ENCODE assay signal across 31 cellular contexts in the genomic region with DNA sequence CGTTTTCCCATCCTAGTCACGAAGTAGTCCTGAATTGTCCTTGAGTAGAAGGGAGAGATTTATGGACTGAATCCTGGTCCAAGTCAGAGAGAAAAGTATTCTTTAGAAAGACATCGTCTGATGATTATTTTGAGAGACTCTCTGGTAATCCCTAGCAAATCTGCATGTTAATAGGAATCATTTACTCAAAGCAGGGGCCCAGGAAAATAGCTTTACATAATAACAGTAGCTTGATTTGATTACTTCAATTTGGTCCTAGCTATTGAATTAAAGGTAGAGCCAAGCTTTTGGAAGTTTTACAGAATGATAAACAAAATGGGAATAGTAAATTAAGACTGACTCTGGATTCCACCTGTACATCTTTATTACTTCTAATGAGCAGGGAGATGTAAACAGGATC.
"Had no signal": no experiment of that assay in that cellular context is flagged by ENCODE, and none has a peak within 500 bp of the region (broad histone marks: within the 10 kb centered on the region; RNA-seq: fewer than 3 reads in every experiment).

No MANE protein-coding gene starts in this region.

- H3K36me3 Mint-ChIP-seq: activated naive CD4-positive, alpha-beta T cell treated with anti-CD3 and anti-CD28 coated beads, Interleukin-2, amount 50 U/mL, for 24 hours; activated naive CD8-positive, alpha-beta T cell treated with anti-CD3 and anti-CD28 coated beads, Interleukin-2, amount 10 ng/mL, durations not matched to agents 7 days and 5 days had no signal

- H3K9ac ChIP-seq: KMS-11 had no signal

- H3K27ac Mint-ChIP-seq: activated CD4-positive, alpha-beta T cell treated with anti-CD3 and anti-CD28 coated beads for 36 hours; activated CD4-positive, alpha-beta T cell treated with anti-CD3 and anti-CD28 coated beads, Interleukin-2, amount 10 ng/mL, durations not matched to agents 7 days and 5 days; activated CD8-positive, alpha-beta T cell treated with anti-CD3 and anti-CD28 coated beads, Interleukin-2, amount 10 ng/mL, durations not matched to agents 7 days and 5 days; activated naive CD4-positive, alpha-beta T cell treated with anti-CD3 and anti-CD28 coated beads, Interleukin-2, amount 50 U/mL, for 24 hours; activated naive CD8-positive, alpha-beta T cell treated with anti-CD3 and anti-CD28 coated beads, Interleukin-2, amount 10 ng/mL, durations not matched to agents 7 days and 5 days; activated T-cell treated with anti-CD3 and anti-CD28 coated beads, Interleukin-2, amount 50 U/mL, for 24 hours; activated T-helper 2 cell treated with anti-CD3 and anti-CD28 coated beads, Interferon-gamma antibody, Interleukin-2, Interleukin-4, amounts not matched to agents 10 μg/mL and 5 μg/mL and 100 μg/mL, durations not matched to agents 14 hours and 24 hours and 36 hours had no signal

- H3K4me3 Mint-ChIP-seq: activated CD4-positive, alpha-beta T cell treated with anti-CD3 and anti-CD28 coated beads for 36 hours; activated CD4-positive, alpha-beta T cell treated with anti-CD3 and anti-CD28 coated beads, Interleukin-2, amount 10 ng/mL, durations not matched to agents 7 days and 5 days; activated CD8-positive, alpha-beta T cell treated with anti-CD3 and anti-CD28 coated beads, Interleukin-2, amount 10 ng/mL, durations not matched to agents 7 days and 5 days; activated naive CD4-positive, alpha-beta T cell treated with anti-CD3 and anti-CD28 coated beads, Interleukin-2, amount 50 U/mL, for 24 hours; activated naive CD8-positive, alpha-beta T cell treated with anti-CD3 and anti-CD28 coated beads, Interleukin-2, amount 10 ng/mL, durations not matched to agents 7 days and 5 days; activated T-cell treated with anti-CD3 and anti-CD28 coated beads, Interleukin-2, amount 50 U/mL, for 24 hours had no signal

- H3K9me3 Mint-ChIP-seq: activated CD4-positive, alpha-beta T cell treated with anti-CD3 and anti-CD28 coated beads, Interleukin-2, amount 10 ng/mL, durations not matched to agents 7 days and 5 days; activated naive CD4-positive, alpha-beta T cell treated with anti-CD3 and anti-CD28 coated beads, Interleukin-2, amount 50 U/mL, for 24 hours; activated naive CD8-positive, alpha-beta T cell treated with anti-CD3 and anti-CD28 coated beads, Interleukin-2, amount 10 ng/mL, durations not matched to agents 7 days and 5 days; activated T-cell treated with anti-CD3 and anti-CD28 coated beads, Interleukin-2, amount 50 U/mL, for 24 hours; activated T-helper 2 cell treated with anti-CD3 and anti-CD28 coated beads, Interferon-gamma antibody, Interleukin-2, Interleukin-4, amounts not matched to agents 10 μg/mL and 5 μg/mL and 100 μg/mL, durations not matched to agents 14 hours and 24 hours and 36 hours had no signal

- H3K4me1 Mint-ChIP-seq: activated CD4-positive, alpha-beta T cell treated with anti-CD3 and anti-CD28 coated beads for 36 hours; activated naive CD4-positive, alpha-beta T cell treated with anti-CD3 and anti-CD28 coated beads, Interleukin-2, amount 50 U/mL, for 24 hours; activated naive CD8-positive, alpha-beta T cell treated with anti-CD3 and anti-CD28 coated beads, Interleukin-2, amount 10 ng/mL, durations not matched to agents 7 days and 5 days had no signal

- H3K4me2 ChIP-seq: KMS-11 had no signal

- DNase-seq: activated CD4-positive, alpha-beta T cell treated with anti-CD3 and anti-CD28 coated beads for 36 hours; activated CD4-positive, alpha-beta T cell treated with anti-CD3 and anti-CD28 coated beads, Interleukin-2, amount 10 ng/mL, durations not matched to agents 7 days and 5 days; activated CD4-positive, alpha-beta T cell treated with anti-CD3 and anti-CD28 coated beads, Interleukin-2, amount 50 U/mL, for 48 hours; activated CD8-positive, alpha-beta T cell treated with anti-CD3 and anti-CD28 coated beads, Interleukin-2, amount 10 ng/mL, durations not matched to agents 7 days and 5 days; activated gamma-delta T cell; activated naive CD4-positive, alpha-beta T cell treated with Interleukin-2 at 50 U/mL for 16 hours; activated naive CD8-positive, alpha-beta T cell treated with anti-CD3 and anti-CD28 coated beads, Interleukin-2, amount 10 ng/mL, durations not matched to agents 7 days and 5 days; activated T-cell treated with anti-CD3 and anti-CD28 coated beads, Interleukin-2, amount 50 U/mL, for 24 hours; amygdala; MM.1S; MV-4-11; NCI-H1092; NCI-H146; NCI-H187; NCI-H2029 treated with DMSO at 0.1 percent for 48 hours; NCI-H2107; NCI-H2171; NCI-H2227 treated with DMSO at 0.1 percent for 48 hours; NCI-H446; NCI-H510A treated with DMSO at 0.1 percent for 48 hours; NCI-H526 treated with DMSO at 0.1 percent for 48 hours; NCI-H774; SHP77; SJCRH30; T1000 had no signal

- H3K9me3 ChIP-seq: ascending aorta, breast epithelium, SJCRH30 had no signal

- H3K27ac ChIP-seq: ascending aorta, breast epithelium, KMS-11, SJCRH30, SK-N-MC had no signal

- H3K36me3 ChIP-seq: ascending aorta, breast epithelium, SJCRH30 had no signal

- H3K4me3 ChIP-seq: ascending aorta, breast epithelium, SJCRH30, SK-N-MC had no signal

- H3K27me3 ChIP-seq: ascending aorta had no signal

- H3K4me1 ChIP-seq: ascending aorta, breast epithelium, SJCRH30 had no signal
